ENCODE assay signal across 13 cellular contexts in genomic region chr9:19720374-19720773, GRCh38.
DNase-seq lines count a peak whose midpoint lies in the region; ATAC-seq lines count a peak whose summit lies in the region.
"Had no signal": no experiment of that assay in that cellular context is flagged by ENCODE, and none has a peak within 500 bp of the region (broad histone marks: within the 10 kb centered on the region; RNA-seq: fewer than 3 reads in every experiment).

No MANE protein-coding gene starts in this region.

- no peak overlapping the region for H2AK5ac ChIP-seq in mesendoderm (ENCODE audit: low read length)

- H3K4ac ChIP-seq in mesendoderm (ENCODE audit: low read depth, low read length) = no peak overlapping the region

- no peak overlapping the region for H3K56ac ChIP-seq in mesendoderm (ENCODE audit: low read length)

- no peak overlapping the region for H2BK120ac ChIP-seq in mesendoderm (ENCODE audit: low read depth, low read length)

- H3K4me2 ChIP-seq in mesendoderm (ENCODE audit: low read length) = no peak overlapping the region
- H3K4me2 ChIP-seq: PC-9 had no signal

- no peak overlapping the region for H2BK5ac ChIP-seq in mesendoderm (ENCODE audit: low read length)

- no peak overlapping the region for H3K27ac ChIP-seq in mesendoderm (ENCODE audit: low read depth, low read length)
- H3K27ac ChIP-seq: PC-9 had no signal

- ATAC-seq in HG03439 (IDR thresholded peaks at IDR 0.05; ENCODE audit: unreplicated experiment) (no peak), GM21737 (IDR thresholded peaks at IDR 0.05; ENCODE audit: unreplicated experiment) (no peak), HG02884 (IDR thresholded peaks at IDR 0.05; ENCODE audit: unreplicated experiment) (no peak), left ventricle myocardium superior (no peak)

- DNase-seq in ELR (ENCODE audit: low read depth) (peak; percentile 40), NT2/D1 (ENCODE audit: low read depth, low spot score) (peak; percentile 38), dermis blood vessel endothelial cell (peak; percentile 71), mesendoderm (peak; percentile 51), left ventricle myocardium superior (no peak)
- DNase-seq: CD4-positive, CD25-positive, alpha-beta regulatory T cell; GOT3; NCI-H1694; PC-9 had no signal

- H4K8ac ChIP-seq in mesendoderm (ENCODE audit: low read depth, low read length) = no peak overlapping the region

- H3K36me3 ChIP-seq in NT2/D1 (ENCODE audit: insufficient read depth, insufficient read length, low read length) (no peaks in the 10 kb centered on the region), mesendoderm (ENCODE audit: control insufficient read depth, insufficient read depth, low read length) (no peaks in the 10 kb centered on the region)

- H4K5ac ChIP-seq in mesendoderm (ENCODE audit: low read length) = no peak overlapping the region

- no peaks in the 10 kb centered on the region for H3K79me1 ChIP-seq in mesendoderm (ENCODE audit: low read length)

- H3K4me1 ChIP-seq in NT2/D1 (ENCODE audit: insufficient read depth, insufficient read length) (no peaks in the 10 kb centered on the region), mesendoderm (ENCODE audit: control insufficient read depth, low read depth, low read length) (no peaks in the 10 kb centered on the region)

- H3K27me3 ChIP-seq in NT2/D1 (ENCODE audit: insufficient read depth, insufficient read length) (no peaks in the 10 kb centered on the region), mesendoderm (ENCODE audit: insufficient read depth, low read length, poor library complexity) (no peaks in the 10 kb centered on the region)

- H3K4me3 ChIP-seq in NT2/D1 (ENCODE audit: insufficient read length, low read depth) (no peak overlapping the region), mesendoderm (ENCODE audit: low read length) (no peak overlapping the region)
- H3K4me3 ChIP-seq: lung, PC-9 had no signal

- intact Hi-C loops in left ventricle myocardium superior (cut with micrococcal nuclease) = no loop called here

- no peak overlapping the region for H3K18ac ChIP-seq in mesendoderm (ENCODE audit: low read length)

- H3K23ac ChIP-seq in mesendoderm (ENCODE audit: low read length) = no peak overlapping the region

- no peak overlapping the region for H3K9ac ChIP-seq in NT2/D1 (ENCODE audit: insufficient read length, low read depth)
- H3K9ac ChIP-seq in mesendoderm (ENCODE audit: low read length) = no peak overlapping the region

- H2BK15ac ChIP-seq in mesendoderm (replicated peaks; ENCODE audit: low read depth) = no peak overlapping the region

- no peaks in the 10 kb centered on the region for H3K79me2 ChIP-seq in mesendoderm (ENCODE audit: control insufficient read depth, insufficient read depth, low read length)

- H3K9me3 ChIP-seq in NT2/D1 (ENCODE audit: insufficient read depth, low read length) = no peaks in the 10 kb centered on the region

- WGBS in mesendoderm (ENCODE audit: extremely low coverage, insufficient coverage, low lambda C conversion rate) = no CpG with 5 or more reads among the region's 3 CpGs
